ENCODE assay signal across 1 cellular context in the genomic region with DNA sequence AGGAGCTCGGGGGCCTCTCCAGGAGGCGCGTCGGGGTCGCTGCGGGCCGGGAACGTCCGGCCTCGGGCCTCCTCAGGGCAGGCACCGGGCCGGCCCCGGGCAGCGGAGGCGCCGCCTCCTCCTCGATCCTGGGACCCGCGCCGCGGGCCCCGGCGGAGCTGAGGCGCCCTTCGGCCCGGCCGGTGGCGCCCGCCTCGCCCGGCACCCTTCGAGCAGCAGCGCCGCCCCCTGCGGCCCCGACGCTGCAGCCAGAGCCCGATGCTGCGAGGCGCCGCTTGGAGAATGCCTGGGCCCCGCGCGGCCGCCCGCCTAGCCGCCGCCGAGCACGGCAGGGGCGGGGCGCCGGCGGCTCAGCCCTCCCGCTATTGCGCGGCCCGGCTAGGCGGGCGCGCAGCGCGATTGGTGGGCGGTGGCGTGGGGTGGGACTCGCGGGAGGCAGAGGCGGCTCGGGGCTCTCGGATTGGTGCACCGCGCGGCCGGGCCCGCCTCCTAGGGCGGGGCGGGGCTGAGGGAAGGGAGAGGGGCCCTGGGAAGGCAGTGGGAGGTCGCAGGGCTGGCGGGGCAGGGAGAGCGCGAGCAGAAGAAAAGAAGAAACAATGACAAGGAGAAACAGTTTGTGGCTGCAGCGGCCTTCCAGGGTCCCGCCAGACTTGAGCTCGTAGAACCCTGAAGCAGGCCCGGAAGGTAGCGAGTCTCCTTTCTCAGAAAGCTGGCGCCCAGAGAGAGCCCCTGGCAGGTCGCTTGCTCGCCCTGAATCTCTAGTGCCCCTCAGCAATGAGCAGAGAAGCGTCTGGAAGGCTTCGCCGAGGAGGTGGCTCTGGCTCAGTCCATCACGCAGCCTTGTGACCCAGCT.
A peak's percentile ranks its signal among the peaks of the same experiment; 100 is the strongest.
TF ChIP-seq lines count a peak whose summit lies in the region.

Gene EEIG1 (minus strand): TSS at position 284 of the 853 bp plus-strand sequence. CDS start 852 bp downstream, outside the sequence.

TF ChIP-seq in HepG2, 621 proteins besides CTCF, POLR2A, EP300 and RAD21 (continued from another document and continues in another):
- TF ChIP-seq, protein P1, sequence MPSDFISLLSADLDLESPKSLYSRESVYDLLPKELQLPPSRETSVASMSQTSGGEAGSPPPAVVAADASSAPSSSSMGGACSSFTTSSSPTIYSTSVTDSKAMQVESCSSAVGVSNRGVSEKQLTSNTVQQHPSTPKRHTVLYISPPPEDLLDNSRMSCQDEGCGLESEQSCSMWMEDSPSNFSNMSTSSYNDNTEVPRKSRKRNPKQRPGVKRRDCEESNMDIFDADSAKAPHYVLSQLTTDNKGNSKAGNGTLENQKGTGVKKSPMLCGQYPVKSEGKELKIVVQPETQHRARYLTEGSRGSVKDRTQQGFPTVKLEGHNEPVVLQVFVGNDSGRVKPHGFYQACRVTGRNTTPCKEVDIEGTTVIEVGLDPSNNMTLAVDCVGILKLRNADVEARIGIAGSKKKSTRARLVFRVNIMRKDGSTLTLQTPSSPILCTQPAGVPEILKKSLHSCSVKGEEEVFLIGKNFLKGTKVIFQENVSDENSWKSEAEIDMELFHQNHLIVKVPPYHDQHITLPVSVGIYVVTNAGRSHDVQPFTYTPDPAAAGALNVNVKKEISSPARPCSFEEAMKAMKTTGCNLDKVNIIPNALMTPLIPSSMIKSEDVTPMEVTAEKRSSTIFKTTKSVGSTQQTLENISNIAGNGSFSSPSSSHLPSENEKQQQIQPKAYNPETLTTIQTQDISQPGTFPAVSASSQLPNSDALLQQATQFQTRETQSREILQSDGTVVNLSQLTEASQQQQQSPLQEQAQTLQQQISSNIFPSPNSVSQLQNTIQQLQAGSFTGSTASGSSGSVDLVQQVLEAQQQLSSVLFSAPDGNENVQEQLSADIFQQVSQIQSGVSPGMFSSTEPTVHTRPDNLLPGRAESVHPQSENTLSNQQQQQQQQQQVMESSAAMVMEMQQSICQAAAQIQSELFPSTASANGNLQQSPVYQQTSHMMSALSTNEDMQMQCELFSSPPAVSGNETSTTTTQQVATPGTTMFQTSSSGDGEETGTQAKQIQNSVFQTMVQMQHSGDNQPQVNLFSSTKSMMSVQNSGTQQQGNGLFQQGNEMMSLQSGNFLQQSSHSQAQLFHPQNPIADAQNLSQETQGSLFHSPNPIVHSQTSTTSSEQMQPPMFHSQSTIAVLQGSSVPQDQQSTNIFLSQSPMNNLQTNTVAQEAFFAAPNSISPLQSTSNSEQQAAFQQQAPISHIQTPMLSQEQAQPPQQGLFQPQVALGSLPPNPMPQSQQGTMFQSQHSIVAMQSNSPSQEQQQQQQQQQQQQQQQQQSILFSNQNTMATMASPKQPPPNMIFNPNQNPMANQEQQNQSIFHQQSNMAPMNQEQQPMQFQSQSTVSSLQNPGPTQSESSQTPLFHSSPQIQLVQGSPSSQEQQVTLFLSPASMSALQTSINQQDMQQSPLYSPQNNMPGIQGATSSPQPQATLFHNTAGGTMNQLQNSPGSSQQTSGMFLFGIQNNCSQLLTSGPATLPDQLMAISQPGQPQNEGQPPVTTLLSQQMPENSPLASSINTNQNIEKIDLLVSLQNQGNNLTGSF (CRISPR knock-in tag; IDR thresholded peaks at IDR 0.05): no peak
- TF ChIP-seq DRAP1 (CRISPR knock-in tag; IDR thresholded peaks at IDR 0.05) (peak; percentile 72), ZNF562 (CRISPR knock-in tag; IDR thresholded peaks at IDR 0.05; ENCODE audit: borderline replicate concordance) (no peak), ZMYM4 (CRISPR knock-in tag; IDR thresholded peaks at IDR 0.05) (0 out of 2 replicates have a peak, but pooled peaks have one; percentile 23), ISL2 (CRISPR knock-in tag; IDR thresholded peaks at IDR 0.05) (peak; percentile 31; the same call in 1 of the 2 replicates), KDM4B (CRISPR knock-in tag; IDR thresholded peaks at IDR 0.05) (no peak), POGK (CRISPR knock-in tag; conservative IDR thresholded peaks at IDR 0.05) (no peak; the same call in 1 of the 2 replicates), USF2 (IDR thresholded peaks at IDR 0.05; ENCODE audit: low read depth, low read length) (no peak), USF2 (CRISPR knock-in tag; IDR thresholded peaks at IDR 0.05; ENCODE audit: borderline replicate concordance) (no peak), ZHX2 (IDR thresholded peaks at IDR 0.05; ENCODE audit: low read depth) (no peak), ZHX2 (CRISPR knock-in tag; IDR thresholded peaks at IDR 0.05; ENCODE audit: borderline replicate concordance) (no peak), ZSCAN12 (CRISPR knock-in tag; IDR thresholded peaks at IDR 0.05) (no peak), AKAP8 (CRISPR knock-in tag; IDR thresholded peaks at IDR 0.05) (no peak), ARHGAP35 (CRISPR knock-in tag; IDR thresholded peaks at IDR 0.05; ENCODE audit: borderline replicate concordance) (no peak), ZNF646 (CRISPR knock-in tag; IDR thresholded peaks at IDR 0.05) (no peak), MTERF4 (CRISPR knock-in tag; IDR thresholded peaks at IDR 0.05) (no peak), ZNF703 (CRISPR knock-in tag; IDR thresholded peaks at IDR 0.05; ENCODE audit: borderline replicate concordance) (no peak)
- TF ChIP-seq, protein P2, sequence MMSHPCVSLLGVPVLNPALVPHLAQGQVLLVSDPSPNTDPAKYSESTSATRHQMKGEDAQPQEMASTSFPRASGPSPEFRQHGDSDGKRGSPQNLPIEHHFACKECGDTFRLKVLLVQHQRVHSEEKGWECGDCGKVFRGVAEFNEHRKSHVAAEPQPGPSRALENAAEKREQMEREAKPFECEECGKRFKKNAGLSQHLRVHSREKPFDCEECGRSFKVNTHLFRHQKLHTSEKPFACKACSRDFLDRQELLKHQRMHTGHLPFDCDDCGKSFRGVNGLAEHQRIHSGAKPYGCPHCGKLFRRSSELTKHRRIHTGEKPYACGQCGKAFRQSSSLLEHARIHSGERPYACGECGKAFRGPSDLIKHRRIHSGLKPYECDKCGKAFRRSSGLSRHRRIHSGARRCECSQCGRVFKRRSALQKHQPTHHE (CRISPR knock-in tag; IDR thresholded peaks at IDR 0.05; ENCODE audit: borderline replicate concordance): no peak
